ENCODE assay signal across 9 cellular contexts in genomic region chr6:32113386-32114352, GRCh38. TPM values are rescaled to one million over a fixed set of nuclear protein-coding genes. Genes with fewer than 3 reads are reported as not detected.
DNase-seq lines count a peak whose midpoint lies in the region; ATAC-seq, FAIRE-seq and TF ChIP-seq lines count a peak whose summit lies in the region.
"Had no signal": no experiment of that assay in that cellular context is flagged by ENCODE, and none has a peak within 500 bp of the region (broad histone marks: within the 10 kb centered on the region; RNA-seq: fewer than 3 reads in every experiment).

No MANE protein-coding gene starts in this region.

- no peak overlapping the region for H4K5ac ChIP-seq in H1 (ENCODE audit: insufficient read length, low read depth, low read length)

- H3K9me3 ChIP-seq in H1 (ENCODE audit: insufficient read depth in 2 of 2, low read depth in 1 of 2, low read length in 1 of 2) (no peaks in the 10 kb centered on the region), transverse colon (no peaks in the 10 kb centered on the region)

- CTCF ChIA-PET in H1 (lab: Charles Lee; ENCODE audit: partially characterized antibody): interaction anchor here (0.8 to 2.4 kb wide), 14 partner anchors 10 to 322 kb away, joined by 3 to 9 read pairs (median 5); no protein-coding TSS in a partner anchor

- H2AK5ac ChIP-seq in H1 (ENCODE audit: low read depth, low read length): no peak overlapping the region; the same call in 1 of the 2 replicates

- intact Hi-C loops in transverse colon (cut with DNase I; ENCODE audit: low total_unique reads): no loop called here

- no peak for FAIRE-seq in H1 (lab: Jason Lieb, UNC)

- H3K4me3 ChIP-seq in H1 (ENCODE audit: extremely low read depth in 1 of 4, insufficient read depth in 2 of 4, low read depth in 3 of 4, low read length in 4 of 4) (no peak overlapping the region), transverse colon (no peak overlapping the region)

- H3K27me3 ChIP-seq in H1 (replicated peaks in 1 of 4; ENCODE audit: control insufficient read depth in 3 of 4, extremely low read depth in 1 of 4, insufficient read depth in 3 of 4, low read length in 3 of 4): peaks cover 0 to 5% (median 4%) of the 10 kb centered on the region in 4 experiments; a peak in 5 of 7 replicates
- no peaks in the 10 kb centered on the region for H3K27me3 ChIP-seq in transverse colon

- no peak overlapping the region for H2BK120ac ChIP-seq in H1 (replicated peaks; ENCODE audit: low read depth, low read length)

- no peak overlapping the region for H3K4me2 ChIP-seq in H1 (ENCODE audit: insufficient read depth in 1 of 2, low read depth in 2 of 2, low read length in 2 of 2)

- 86% methylated on average over 9 of the region's 9 CpGs; no CpG with 5 or more reads in 1 of the 2 experiments for WGBS in H1 (ENCODE audit: extremely low coverage in 1 of 2, insufficient coverage in 1 of 2, insufficient read length in 1 of 2, insufficient replicate concordance in 2 of 2, low coverage in 1 of 2, low lambda C conversion rate in 2 of 2, missing lambda C conversion rate in 1 of 2), 2 experiments
- 72% methylated on average over 4 to 9 of the region's 9 CpGs for WGBS in transverse colon (ENCODE audit: low coverage in 1 of 2), 2 donors

- H3K4ac ChIP-seq in H1 (replicated peaks; ENCODE audit: insufficient read length, low read depth, low read length): no peak overlapping the region

- DNase-seq in AG08395 (ENCODE audit: low spot score) (peak; percentile 97), NCI-H226 (peak; percentile 99), H1 (ENCODE audit: low read depth in 1 of 2, low spot score in 2 of 2) (no peak), lung microvascular endothelial cell (ENCODE audit: low read depth in 2 of 2) (peak; percentile 65 to 90), transverse colon (peak; percentile 63)
- no peak for DNase-seq in stimulated activated naive CD8-positive, alpha-beta T cell treated with anti-CD3 and anti-CD28 coated beads, Interleukin-15, amount 100 ng/mL, for 72 hours

- H3K36me3 ChIP-seq in H1 (ENCODE audit: control insufficient read depth in 2 of 4, insufficient read depth in 4 of 4, low read length in 3 of 4) (peaks cover 6 to 20% (median 9%) of the 10 kb centered on the region in 4 experiments; a peak in 6 of 8 replicates), transverse colon (peaks cover 0 to 25% (median 9%) of the 10 kb centered on the region in 4 donors)

- in situ Hi-C loops in transverse colon (cut with MboI; ENCODE audit: low pct_ligation_motif_present in 1 of 4, low pct_unique_long_range_greater_than_20kb in 1 of 4, low sequenced_read_pairs in 3 of 4): no loop called here

- POLR2A ChIA-PET in H1 (lab: Charles Lee; ENCODE audit: partially characterized antibody): interaction anchor here (0.9 to 1.6 kb wide), 7 partner anchors 10 to 155 kb away, joined by 3 to 9 read pairs (median 3); partner anchors contain the start of genes ATF6B, NELFE, PRRT1 and SKIC2

- TF ChIP-seq CTCF in H1 (IDR thresholded peaks at IDR 0.05; ENCODE audit: control extremely low read depth in 1 of 3, insufficient read depth in 1 of 3, low read depth in 1 of 3, low read length in 3 of 3): peak; percentile 42 to 51 (median 45)
- peak in 3 of 5 experiments; percentile 4 to 15 (median 12) for TF ChIP-seq CTCF in transverse colon (IDR thresholded peaks at IDR 0.05)

- H4K91ac ChIP-seq in H1 (replicated peaks; ENCODE audit: insufficient read length, low read length): no peak overlapping the region

- H3K4me3 Mint-ChIP-seq in stimulated activated naive CD8-positive, alpha-beta T cell treated with anti-CD3 and anti-CD28 coated beads, Interleukin-15, amount 100 ng/mL, for 72 hours: no peak overlapping the region

- ATAC-seq in GM21528 (IDR thresholded peaks at IDR 0.05; ENCODE audit: low FRiP score, unreplicated experiment) (no peak), GM18873 (IDR thresholded peaks at IDR 0.05; ENCODE audit: low FRiP score, unreplicated experiment) (no peak)
- no peak for ATAC-seq in stimulated activated naive CD8-positive, alpha-beta T cell treated with anti-CD3 and anti-CD28 coated beads, Interleukin-15, amount 100 ng/mL, for 72 hours

- no peak overlapping the region for H3K14ac ChIP-seq in H1 (ENCODE audit: insufficient read length)

- H2BK20ac ChIP-seq in H1 (ENCODE audit: low read length): no peak overlapping the region

- H3K9me3 Mint-ChIP-seq in stimulated activated naive CD8-positive, alpha-beta T cell treated with anti-CD3 and anti-CD28 coated beads, Interleukin-15, amount 100 ng/mL, for 72 hours: no peaks in the 10 kb centered on the region

- peak overlapping the region; percentile 91 for H3K27ac ChIP-seq in H1 (ENCODE audit: low read depth, low read length)
- peak overlapping the region; percentile 50 to 78 (median 67) for H3K27ac ChIP-seq in transverse colon
- H3K27ac ChIP-seq: VCaP had no signal

- H3K27me3 Mint-ChIP-seq in stimulated activated naive CD8-positive, alpha-beta T cell treated with anti-CD3 and anti-CD28 coated beads, Interleukin-15, amount 100 ng/mL, for 72 hours: peaks cover 8% of the 10 kb centered on the region

- peak overlapping the region in 1 of 4 experiments; percentile 50; a peak in 2 of 7 replicates for H3K9ac ChIP-seq in H1 (replicated peaks in 1 of 4; ENCODE audit: extremely low read depth in 1 of 4, low read depth in 3 of 4, low read length in 3 of 4)

- TF ChIP-seq POLR2A in H1 (IDR thresholded peaks at IDR 0.05; ENCODE audit: control extremely low read depth in 1 of 2, low read depth in 2 of 2, low read length in 2 of 2) (peak in 1 of 2 experiments; percentile 31; a peak in 1 of 3 replicates), transverse colon (IDR thresholded peaks at IDR 0.05) (no peak)

- no peaks in the 10 kb centered on the region for H3K23me2 ChIP-seq in H1 (ENCODE audit: low read depth, low read length)

- no peak overlapping the region for H2BK15ac ChIP-seq in H1 (ENCODE audit: low read length)

- H4K8ac ChIP-seq in H1 (ENCODE audit: extremely low read depth, insufficient read depth, low read length): peak overlapping the region; percentile 47; the same call in 1 of the 2 replicates

- H2BK12ac ChIP-seq in H1 (ENCODE audit: low read depth, low read length): peak overlapping the region; percentile 4; the same call in 1 of the 2 replicates

- no peak overlapping the region for H3K56ac ChIP-seq in H1 (replicated peaks; ENCODE audit: insufficient read length, low read depth, low read length)

- H3K4me1 ChIP-seq in H1 (replicated peaks in 1 of 4; ENCODE audit: control insufficient read depth in 3 of 4, insufficient read depth in 4 of 4, low read length in 3 of 4) (peaks cover 0 to 10% (median 4%) of the 10 kb centered on the region in 4 experiments; a peak in 6 of 7 replicates), transverse colon (peaks cover 4 to 42% (median 18%) of the 10 kb centered on the region in 4 donors)

- H3K79me1 ChIP-seq in H1 (ENCODE audit: low read depth, low read length): no peaks in the 10 kb centered on the region

- no peak overlapping the region for H2BK5ac ChIP-seq in H1 (ENCODE audit: low read depth, low read length)

- peaks cover 3 to 5% of the 10 kb centered on the region in 2 experiments for H4K20me1 ChIP-seq in H1 (replicated peaks in 1 of 2; ENCODE audit: control insufficient read depth in 1 of 2, insufficient read depth in 2 of 2, low read length in 2 of 2)

- H3K23ac ChIP-seq in H1 (ENCODE audit: insufficient read length): no peak overlapping the region

- no peak overlapping the region for H3K27ac Mint-ChIP-seq in stimulated activated naive CD8-positive, alpha-beta T cell treated with anti-CD3 and anti-CD28 coated beads, Interleukin-15, amount 100 ng/mL, for 72 hours

- H2AFZ ChIP-seq in H1 (ENCODE audit: low read length): no peak overlapping the region

- peak in 1 of 2 experiments; percentile 67; a peak in 1 of 3 replicates for TF ChIP-seq EP300 in H1 (IDR thresholded peaks at IDR 0.05; ENCODE audit: borderline replicate concordance in 1 of 2, low read depth in 2 of 2, low read length in 2 of 2)
- no peak for TF ChIP-seq EP300 in transverse colon (IDR thresholded peaks at IDR 0.05; ENCODE audit: low read depth)

- peak; percentile 46 to 59 for TF ChIP-seq RAD21 in H1 (IDR thresholded peaks at IDR 0.05 in 1 of 2, conservative IDR thresholded peaks at IDR 0.05 in 1 of 2; ENCODE audit: low read depth in 2 of 2, low read length in 2 of 2)

- no peak overlapping the region; the same call in 1 of the 2 replicates for H3K18ac ChIP-seq in H1 (ENCODE audit: extremely low read depth, low read length)

- peaks cover 15% of the 10 kb centered on the region for H3K4me1 Mint-ChIP-seq in stimulated activated naive CD8-positive, alpha-beta T cell treated with anti-CD3 and anti-CD28 coated beads, Interleukin-15, amount 100 ng/mL, for 72 hours

- no peaks in the 10 kb centered on the region for H3K79me2 ChIP-seq in H1 (ENCODE audit: control insufficient read depth in 1 of 2, insufficient read depth in 2 of 2, low read length in 2 of 2)

RNA-seq across cellular contexts. Expression of gene TNXB, which starts 4.5 kb away (rescaled TPM):
- 4.8 and 5.5 TPM in 2 replicates for total RNA-seq in H1 (2021; fragmentation: NEBNext Ultra II Directional; extraction: Animal tissue kit (Norgen Biotek cat#: 25700))
- polyA plus RNA-seq in H1 (2011; rRNA removed): 3.1 and 6.5 TPM in 2 replicates
- polyA plus RNA-seq in H1 (2011; cell fraction: cytosol; rRNA removed): 3.8 TPM
- 19.4 TPM for polyA plus RNA-seq in H1 (2011; cell fraction: nucleus; rRNA removed)
- polyA plus RNA-seq in H1 (2012, experiment 1 of 2): 2.7 to 5.3 TPM (median 4.8 TPM) in 4 replicates
- polyA plus RNA-seq in H1 (2012, experiment 2 of 2): 2.0 TPM
- polyA plus RNA-seq in H1 (2013, experiment 1 of 2): 2.0 TPM
- 2.4 TPM for polyA plus RNA-seq in H1 (2013, experiment 2 of 2)
- polyA minus RNA-seq in H1 (2011; rRNA and poly(A)+ RNA removed): 2.6 and 3.6 TPM in 2 replicates
- polyA minus RNA-seq in H1 (2011; cell fraction: cytosol; rRNA and poly(A)+ RNA removed): 5.5 TPM
- polyA minus RNA-seq in H1 (2011; cell fraction: nucleus; rRNA and poly(A)+ RNA removed): 7.9 TPM
- total RNA-seq in lung microvascular endothelial cell (0.44 and 4.2 TPM in 2 replicates), transverse colon (100 to 1,000 TPM in 1 of 4 donors, 10 to 100 TPM in 3; 47.7 to 205 (median 66.2) TPM)

RNA-seq across cellular contexts. Expression of gene ATF6B, which starts 14.4 kb away (rescaled TPM):
- total RNA-seq in H1 (2021; fragmentation: NEBNext Ultra II Directional; extraction: Animal tissue kit (Norgen Biotek cat#: 25700)): 36.2 and 38.1 TPM in 2 replicates
- polyA plus RNA-seq in H1 (2011; rRNA removed): 42.2 and 66.3 TPM in 2 replicates
- polyA plus RNA-seq in H1 (2011; cell fraction: cytosol; rRNA removed): 37.2 TPM
- polyA plus RNA-seq in H1 (2011; cell fraction: nucleus; rRNA removed): 118 TPM
- 32.9 to 50.0 TPM (median 43.7 TPM) in 4 replicates for polyA plus RNA-seq in H1 (2012, experiment 1 of 2)
- polyA plus RNA-seq in H1 (2012, experiment 2 of 2): 61.0 TPM
- 39.5 TPM for polyA plus RNA-seq in H1 (2013, experiment 1 of 2)
- 41.1 TPM for polyA plus RNA-seq in H1 (2013, experiment 2 of 2)
- polyA minus RNA-seq in H1 (2011; rRNA and poly(A)+ RNA removed): 28.8 and 31.4 TPM in 2 replicates
- polyA minus RNA-seq in H1 (2011; cell fraction: cytosol; rRNA and poly(A)+ RNA removed): 20.3 TPM
- polyA minus RNA-seq in H1 (2011; cell fraction: nucleus; rRNA and poly(A)+ RNA removed): 41.5 TPM
- total RNA-seq in lung microvascular endothelial cell (9.6 and 11.5 TPM in 2 replicates), transverse colon (100 to 1,000 TPM in 2 of 4 donors, 10 to 100 TPM in 2; 59.0 to 139 (median 98.5) TPM)

RNA-seq across cellular contexts. Expression of gene FKBPL, which starts 16.4 kb away (rescaled TPM):
- 9.4 and 10.9 TPM in 2 replicates for total RNA-seq in H1 (2021; fragmentation: NEBNext Ultra II Directional; extraction: Animal tissue kit (Norgen Biotek cat#: 25700))
- 5.4 and 5.8 TPM in 2 replicates for polyA plus RNA-seq in H1 (2011; rRNA removed)
- 7.0 TPM for polyA plus RNA-seq in H1 (2011; cell fraction: cytosol; rRNA removed)
- 6.1 TPM for polyA plus RNA-seq in H1 (2011; cell fraction: nucleus; rRNA removed)
- polyA plus RNA-seq in H1 (2012, experiment 1 of 2): 9.7 to 13.9 TPM (median 10.9 TPM) in 4 replicates
- 16.2 TPM for polyA plus RNA-seq in H1 (2012, experiment 2 of 2)
- 6.4 TPM for polyA plus RNA-seq in H1 (2013, experiment 1 of 2)
- 6.1 TPM for polyA plus RNA-seq in H1 (2013, experiment 2 of 2)
- 4.7 and 5.1 TPM in 2 replicates for polyA minus RNA-seq in H1 (2011; rRNA and poly(A)+ RNA removed)
- polyA minus RNA-seq in H1 (2011; cell fraction: cytosol; rRNA and poly(A)+ RNA removed): 3.7 TPM
- polyA minus RNA-seq in H1 (2011; cell fraction: nucleus; rRNA and poly(A)+ RNA removed): 4.1 TPM
- 4.0 and 5.0 TPM in 2 replicates for total RNA-seq in lung microvascular endothelial cell
- 1 to 10 TPM in 2 of 4 donors, not detected in 2; 3.0 to 3.3 TPM for total RNA-seq in transverse colon

RNA-seq across cellular contexts. Expression of gene PRRT1, which starts 38.1 kb away (rescaled TPM):
- total RNA-seq in H1 (2021; fragmentation: NEBNext Ultra II Directional; extraction: Animal tissue kit (Norgen Biotek cat#: 25700)): 2.8 TPM in 2 replicates
- polyA plus RNA-seq in H1 (2011; rRNA removed): 0.71 and 1.4 TPM in 2 replicates
- polyA plus RNA-seq in H1 (2011; cell fraction: cytosol; rRNA removed): 0.45 TPM
- 1.8 TPM for polyA plus RNA-seq in H1 (2011; cell fraction: nucleus; rRNA removed)
- polyA plus RNA-seq in H1 (2012, experiment 1 of 2): 1.9 to 2.8 TPM (median 2.2 TPM) in 4 replicates
- 2.5 TPM for polyA plus RNA-seq in H1 (2012, experiment 2 of 2)
- 5.9 TPM for polyA plus RNA-seq in H1 (2013, experiment 1 of 2)
- 5.7 TPM for polyA plus RNA-seq in H1 (2013, experiment 2 of 2)
- polyA minus RNA-seq in H1 (2011; rRNA and poly(A)+ RNA removed): 0.13 and 0.49 TPM in 2 replicates
- 1.1 TPM for polyA minus RNA-seq in H1 (2011; cell fraction: cytosol; rRNA and poly(A)+ RNA removed)
- polyA minus RNA-seq in H1 (2011; cell fraction: nucleus; rRNA and poly(A)+ RNA removed): 0.20 TPM
- total RNA-seq in lung microvascular endothelial cell: 0.20 TPM in 1 of 2 replicates, not detected in the other
- total RNA-seq in transverse colon: 1 to 10 TPM in 2 of 4 donors, not detected in 2; 2.4 to 2.7 TPM

RNA-seq across cellular contexts. Expression of gene PPT2, which starts 40.3 kb away (rescaled TPM):
- 24.1 and 27.9 TPM in 2 replicates for total RNA-seq in H1 (2021; fragmentation: NEBNext Ultra II Directional; extraction: Animal tissue kit (Norgen Biotek cat#: 25700))
- 39.0 and 39.5 TPM in 2 replicates for polyA plus RNA-seq in H1 (2011; rRNA removed)
- polyA plus RNA-seq in H1 (2011; cell fraction: cytosol; rRNA removed): 34.9 TPM
- polyA plus RNA-seq in H1 (2011; cell fraction: nucleus; rRNA removed): 69.6 TPM
- 24.2 to 36.4 TPM (median 28.5 TPM) in 4 replicates for polyA plus RNA-seq in H1 (2012, experiment 1 of 2)
- polyA plus RNA-seq in H1 (2012, experiment 2 of 2): 31.7 TPM
- polyA plus RNA-seq in H1 (2013, experiment 1 of 2): 36.6 TPM
- 34.6 TPM for polyA plus RNA-seq in H1 (2013, experiment 2 of 2)
- polyA minus RNA-seq in H1 (2011; rRNA and poly(A)+ RNA removed): 18.9 and 51.4 TPM in 2 replicates
- 10.9 TPM for polyA minus RNA-seq in H1 (2011; cell fraction: cytosol; rRNA and poly(A)+ RNA removed)
- polyA minus RNA-seq in H1 (2011; cell fraction: nucleus; rRNA and poly(A)+ RNA removed): 18.3 TPM
- total RNA-seq in lung microvascular endothelial cell: 26.8 and 53.4 TPM in 2 replicates
- total RNA-seq in transverse colon: 10 to 100 TPM; 13.1 to 80.0 (median 28.1) TPM

Comparison
In these comparisons a context has a peak if more than half of its experiments do, and no peak if none do; other contexts are left out.
1. DNase-seq: peak in AG08395 (single experiment), NCI-H226 (single experiment), lung microvascular endothelial cell (2 of 2) and transverse colon (single experiment); none in H1 (0 of 2) and stimulated activated naive CD8-positive, alpha-beta T cell treated with anti-CD3 and anti-CD28 coated beads, Interleukin-15, amount 100 ng/mL, for 72 hours (0 of 2).